In genomic region chr6:31660224-31660997, GRCh38 we compare ENCODE assay signal across 1 cellular context.
TF ChIP-seq lines count a peak whose summit lies in the region.

C6orf47 (minus strand) TSS chr6:31660778; CDS start chr6:31659947, 831 bp downstream.

TF ChIP-seq in HepG2, 621 proteins besides CTCF, POLR2A, EP300 and RAD21 (continued from another document and continues in another):
- peak; percentile 88 for TF ChIP-seq ZNF503 (CRISPR knock-in tag; IDR thresholded peaks at IDR 0.05)
- peak; percentile 81 for TF ChIP-seq SALL1 (CRISPR knock-in tag; IDR thresholded peaks at IDR 0.05)
- peak; percentile 68; the same call in 1 of the 2 replicates for TF ChIP-seq ZNF749 (CRISPR knock-in tag; IDR thresholded peaks at IDR 0.05; ENCODE audit: borderline replicate concordance)
- peak; percentile 86; the same call in 1 of the 2 replicates for TF ChIP-seq TOPORS (CRISPR knock-in tag; IDR thresholded peaks at IDR 0.05)
- no peak for TF ChIP-seq NR3C1 (CRISPR knock-in tag; IDR thresholded peaks at IDR 0.05)
- no peak for TF ChIP-seq ATAD3A (CRISPR knock-in tag; IDR thresholded peaks at IDR 0.05)
- peak; percentile 26; the same call in 1 of the 2 replicates for TF ChIP-seq ZNF576 (CRISPR knock-in tag; IDR thresholded peaks at IDR 0.05)
- TF ChIP-seq ZNF777 (CRISPR knock-in tag; IDR thresholded peaks at IDR 0.05) = peak; percentile 74; the same call in 1 of the 2 replicates
- 0 out of 2 replicates have a peak, but pooled peaks have one; percentile 49 for TF ChIP-seq CHCHD3 (CRISPR knock-in tag; IDR thresholded peaks at IDR 0.05)
- TF ChIP-seq ZNF775 (CRISPR knock-in tag; IDR thresholded peaks at IDR 0.05; ENCODE audit: borderline replicate concordance) = no peak
- no peak for TF ChIP-seq EZH2 (conservative IDR thresholded peaks at IDR 0.05; ENCODE audit: low read depth, low read length)
- no peak for TF ChIP-seq ZNF280D (CRISPR knock-in tag; IDR thresholded peaks at IDR 0.05)
- 0 out of 2 replicates have a peak, but pooled peaks have one; percentile 30 for TF ChIP-seq NFYB (CRISPR knock-in tag; IDR thresholded peaks at IDR 0.05)
- peak; percentile 86 for TF ChIP-seq ZFP91 (CRISPR knock-in tag; IDR thresholded peaks at IDR 0.05; ENCODE audit: borderline replicate concordance)
- TF ChIP-seq HOXA7 (CRISPR knock-in tag; IDR thresholded peaks at IDR 0.05) = no peak
- no peak for TF ChIP-seq RFX3 (CRISPR knock-in tag; IDR thresholded peaks at IDR 0.05)
- TF ChIP-seq TGIF2 (CRISPR knock-in tag; IDR thresholded peaks at IDR 0.05) = no peak; the same call in none of the 2 replicates
- peak; percentile 61; the same call in 1 of the 2 replicates for TF ChIP-seq ZBTB26 (CRISPR knock-in tag; IDR thresholded peaks at IDR 0.05; ENCODE audit: borderline replicate concordance)
- TF ChIP-seq SMAD1 (CRISPR knock-in tag; IDR thresholded peaks at IDR 0.05; ENCODE audit: borderline replicate concordance, low read depth) = 0 out of 2 replicates have a peak, but pooled peaks have one; percentile 16
- TF ChIP-seq TMF1 (CRISPR knock-in tag; IDR thresholded peaks at IDR 0.05; ENCODE audit: low read depth) = peak; percentile 87
- TF ChIP-seq HHEX (CRISPR knock-in tag; IDR thresholded peaks at IDR 0.05) = no peak
- TF ChIP-seq MNT (IDR thresholded peaks at IDR 0.05) = no peak
- TF ChIP-seq ZNF615 (CRISPR knock-in tag; IDR thresholded peaks at IDR 0.05; ENCODE audit: borderline replicate concordance) = peak; percentile 87; the same call in 1 of the 2 replicates
- TF ChIP-seq MLXIP (CRISPR knock-in tag; IDR thresholded peaks at IDR 0.05; ENCODE audit: borderline replicate concordance) = 0 out of 2 replicates have a peak, but pooled peaks have one; percentile 43
- TF ChIP-seq PREB (CRISPR knock-in tag; IDR thresholded peaks at IDR 0.05) = 0 out of 2 replicates have a peak, but pooled peaks have one; percentile 88
- TF ChIP-seq ZNF737 (CRISPR knock-in tag; IDR thresholded peaks at IDR 0.05; ENCODE audit: borderline replicate concordance) = 0 out of 2 replicates have a peak, but pooled peaks have one; percentile 58
- no peak for TF ChIP-seq GLMP (CRISPR knock-in tag; IDR thresholded peaks at IDR 0.05; ENCODE audit: borderline replicate concordance)
- TF ChIP-seq SIX1 (CRISPR knock-in tag; IDR thresholded peaks at IDR 0.05; ENCODE audit: borderline replicate concordance) = no peak
- peak; percentile 32; the same call in 1 of the 2 replicates for TF ChIP-seq ZNF710 (CRISPR knock-in tag; IDR thresholded peaks at IDR 0.05; ENCODE audit: borderline replicate concordance)
- no peak for TF ChIP-seq NFIB (CRISPR knock-in tag; IDR thresholded peaks at IDR 0.05; ENCODE audit: borderline replicate concordance)
- peak; percentile 37; the same call in 1 of the 2 replicates for TF ChIP-seq SP2 (CRISPR knock-in tag; IDR thresholded peaks at IDR 0.05)
- no peak; the same call in 1 of the 2 replicates for TF ChIP-seq HOMEZ (CRISPR knock-in tag; IDR thresholded peaks at IDR 0.05; ENCODE audit: low read depth)
- TF ChIP-seq HOXA5 (CRISPR knock-in tag; IDR thresholded peaks at IDR 0.05) = peak; percentile 94
- TF ChIP-seq RXRA (CRISPR knock-in tag; IDR thresholded peaks at IDR 0.05) = peak; percentile 57; the same call in 1 of the 2 replicates
- TF ChIP-seq ZNF780A (CRISPR knock-in tag; IDR thresholded peaks at IDR 0.05) = peak; percentile 13; the same call in 1 of the 2 replicates
- TF ChIP-seq ZNF331 (CRISPR knock-in tag; IDR thresholded peaks at IDR 0.05) = peak; percentile 69; the same call in 1 of the 2 replicates
- TF ChIP-seq HNRNPLL (IDR thresholded peaks at IDR 0.05; ENCODE audit: low read depth, low read length, poor library complexity, severe bottlenecking) = peak; percentile 88
- no peak for TF ChIP-seq SRF (IDR thresholded peaks at IDR 0.05; ENCODE audit: low read depth, low read length)
- TF ChIP-seq FOXJ3 (CRISPR knock-in tag; IDR thresholded peaks at IDR 0.05; ENCODE audit: borderline replicate concordance) = peak; percentile 24; the same call in 1 of the 2 replicates
- no peak for TF ChIP-seq MEF2D (CRISPR knock-in tag; IDR thresholded peaks at IDR 0.05)
- TF ChIP-seq PHB2 (IDR thresholded peaks at IDR 0.05; ENCODE audit: partially characterized antibody) = no peak
- peak; percentile 95 for TF ChIP-seq ZSCAN20 (CRISPR knock-in tag; IDR thresholded peaks at IDR 0.05; ENCODE audit: borderline replicate concordance)
